Comparison of ENCODE assay signal across 11 cellular contexts in genomic region chr2:109609352-109610024, GRCh38. TPM values are rescaled to one million over a fixed set of nuclear protein-coding genes. Genes with fewer than 3 reads are reported as not detected.
DNase-seq lines count a peak whose midpoint lies in the region; ATAC-seq and TF ChIP-seq lines count a peak whose summit lies in the region.
"Had no signal": no experiment of that assay in that cellular context is flagged by ENCODE, and none has a peak within 500 bp of the region (broad histone marks: within the 10 kb centered on the region; RNA-seq: fewer than 3 reads in every experiment).

No MANE protein-coding gene starts in this region.

- CTCF ChIA-PET in CD8-positive, alpha-beta memory T cell (lab: Charles Lee): no interaction called here

- intact Hi-C loops in spleen (cut with DNase I; ENCODE audit: low total_unique reads): no loop called here

- H2AFZ ChIP-seq in GM23338: no peak overlapping the region

- no peak for TF ChIP-seq CTCF in GM23338 (conservative IDR thresholded peaks at IDR 0.05; ENCODE audit: low read depth in 2 of 2)
- TF ChIP-seq CTCF in RWPE2 (IDR thresholded peaks at IDR 0.05; ENCODE audit: poor library complexity, severe bottlenecking): no peak
- no peak for TF ChIP-seq CTCF in spleen (IDR thresholded peaks at IDR 0.05 in 8 of 11, conservative IDR thresholded peaks at IDR 0.05 in 3 of 11)

- no peak for ATAC-seq in GM23338
- no peak for ATAC-seq in RWPE2 (ENCODE audit: low read depth)
- no peak for ATAC-seq in HG03135 (IDR thresholded peaks at IDR 0.05; ENCODE audit: unreplicated experiment)

- no peaks in the 10 kb centered on the region for H3K9me2 ChIP-seq in GM23338 (ENCODE audit: insufficient read depth)

- H3K27ac Mint-ChIP-seq in GM23338: peak overlapping the region; percentile 83
- H3K27ac Mint-ChIP-seq in CD8-positive, alpha-beta memory T cell: no peak overlapping the region
- H3K27ac Mint-ChIP-seq: T-helper 2 cell treated with Interferon-gamma antibody and Interleukin-4, amounts not matched to agents 5 μg/mL and 100 μg/mL, for 36 hours had no signal

- peaks cover 20% of the 10 kb centered on the region for H4K20me1 ChIP-seq in GM23338 (replicated peaks; ENCODE audit: insufficient read depth)

- H3K9me3 Mint-ChIP-seq in GM23338: peaks cover 2% of the 10 kb centered on the region; the same call in 1 of the 3 replicates
- peaks cover 4 to 18% (median 6%) of the 10 kb centered on the region in 5 donors for H3K9me3 Mint-ChIP-seq in CD8-positive, alpha-beta memory T cell
- H3K9me3 Mint-ChIP-seq: T-helper 2 cell treated with Interferon-gamma antibody and Interleukin-4, amounts not matched to agents 5 μg/mL and 100 μg/mL, for 36 hours had no signal

- WGBS in spleen, 5 donors: 23 to 32% (median 23%) methylated on average over 8 of the region's 8 CpGs

- peaks cover 25% of the 10 kb centered on the region for H3K4me1 ChIP-seq in GM23338 (ENCODE audit: insufficient read depth)
- H3K4me1 ChIP-seq in RWPE2 (ENCODE audit: insufficient read depth, poor library complexity, severe bottlenecking): peaks cover 58% of the 10 kb centered on the region
- H3K4me1 ChIP-seq in spleen: peaks cover 5 to 44% (median 18%) of the 10 kb centered on the region in 6 donors
- H3K4me1 ChIP-seq in CD8-positive, alpha-beta memory T cell (ENCODE audit: insufficient read depth, low read length): no peaks in the 10 kb centered on the region

- peaks cover 33% of the 10 kb centered on the region for H3K4me1 Mint-ChIP-seq in GM23338
- H3K4me1 Mint-ChIP-seq in CD8-positive, alpha-beta memory T cell: peaks cover 8 to 12% (median 8%) of the 10 kb centered on the region in 3 donors

- DNase-seq in GM23338 (ENCODE audit: low spot score): peak; percentile 27
- no peak for DNase-seq in RWPE2 (ENCODE audit: low spot score)
- DNase-seq in fibroblast of peridontal ligament (ENCODE audit: extremely low read depth): peak; percentile 54
- no peak for DNase-seq in spleen
- DNase-seq in CD8-positive, alpha-beta memory T cell: no peak
- DNase-seq in nucleus accumbens (lab: John Stamatoyannopoulos, UW): no peak
- DNase-seq: amniotic stem cell, NCI-H1694 treated with DMSO at 0.1 percent for 48 hours had no signal

- H3K9me3 ChIP-seq in RWPE2 (ENCODE audit: severe bottlenecking) (no peaks in the 10 kb centered on the region), spleen (peaks cover 0 to 8% (median 0%) of the 10 kb centered on the region in 8 donors)
- H3K9me3 ChIP-seq in CD8-positive, alpha-beta memory T cell (ENCODE audit: low read length): no peaks in the 10 kb centered on the region

- no peak overlapping the region for H3K27ac ChIP-seq in GM23338 (ENCODE audit: low read depth)
- peak overlapping the region; percentile 91 for H3K27ac ChIP-seq in RWPE2 (ENCODE audit: poor library complexity, severe bottlenecking)
- H3K27ac ChIP-seq in spleen: peak overlapping the region in 5 of 8 donors; percentile 34 to 57 (median 38)
- H3K27ac ChIP-seq in CD8-positive, alpha-beta memory T cell (ENCODE audit: low read depth, low read length): no peak overlapping the region

- H3K4me3 ChIP-seq in GM23338: no peak overlapping the region
- H3K4me3 ChIP-seq in RWPE2 (ENCODE audit: severe bottlenecking): peak overlapping the region; percentile 3
- peak overlapping the region in 2 of 8 donors; percentile 6 to 34 for H3K4me3 ChIP-seq in spleen
- H3K4me3 ChIP-seq in CD8-positive, alpha-beta memory T cell (ENCODE audit: low read length): no peak overlapping the region
- H3K4me3 ChIP-seq: lung had no signal

- POLR2A ChIA-PET in CD8-positive, alpha-beta memory T cell (lab: Charles Lee): no interaction called here

- H3K27me3 ChIP-seq in GM23338 (ENCODE audit: insufficient read depth) (no peaks in the 10 kb centered on the region), RWPE2 (ENCODE audit: insufficient read depth, poor library complexity, severe bottlenecking) (no peaks in the 10 kb centered on the region), spleen (replicated peaks in 1 of 7) (peaks cover 0 to 69% (median 12%) of the 10 kb centered on the region in 7 donors)
- H3K27me3 ChIP-seq in CD8-positive, alpha-beta memory T cell (ENCODE audit: insufficient read depth, low read length, poor library complexity, severe bottlenecking): peaks cover 12% of the 10 kb centered on the region

- H3K79me2 ChIP-seq in GM23338 (replicated peaks; ENCODE audit: insufficient read depth): peaks cover 87% of the 10 kb centered on the region

- H3K27me3 Mint-ChIP-seq in GM23338 (ENCODE audit: insufficient read depth, low read depth, poor library complexity): peaks cover 11% of the 10 kb centered on the region
- peaks cover 49 to 74% of the 10 kb centered on the region in 2 donors for H3K27me3 Mint-ChIP-seq in CD8-positive, alpha-beta memory T cell

- TF ChIP-seq POLR2A in spleen (IDR thresholded peaks at IDR 0.05): no peak

- peaks cover 6% of the 10 kb centered on the region; the same call in 2 of the 3 replicates for H3K36me3 Mint-ChIP-seq in GM23338 (ENCODE audit: low read depth)
- no peaks in the 10 kb centered on the region for H3K36me3 Mint-ChIP-seq in CD8-positive, alpha-beta memory T cell

- H3K36me3 ChIP-seq in GM23338 (ENCODE audit: insufficient read depth) (no peaks in the 10 kb centered on the region), RWPE2 (ENCODE audit: low read depth) (no peaks in the 10 kb centered on the region), spleen (no peaks in the 10 kb centered on the region)
- H3K36me3 ChIP-seq in CD8-positive, alpha-beta memory T cell (ENCODE audit: insufficient read depth, low read length): no peaks in the 10 kb centered on the region

- H3F3A ChIP-seq in GM23338 (replicated peaks; ENCODE audit: low read depth): no peaks in the 10 kb centered on the region

- H3K4me3 Mint-ChIP-seq in GM23338: peak overlapping the region; percentile 3; the same call in 1 of the 3 replicates
- H3K4me3 Mint-ChIP-seq in CD8-positive, alpha-beta memory T cell: no peak overlapping the region
- H3K4me3 Mint-ChIP-seq: T-helper 2 cell treated with Interferon-gamma antibody and Interleukin-4, amounts not matched to agents 5 μg/mL and 100 μg/mL, for 36 hours had no signal

- H3K4me2 ChIP-seq in GM23338: peak overlapping the region; percentile 2; the same call in 1 of the 2 replicates

TF ChIP-seq in GM23338, 12 proteins besides CTCF, POLR2A, EP300 and RAD21:
- no peak for TF ChIP-seq CREB1 (CRISPR knock-in tag; IDR thresholded peaks at IDR 0.05; ENCODE audit: low read depth)
- no peak for TF ChIP-seq ZNF114 (CRISPR knock-in tag; IDR thresholded peaks at IDR 0.05)
- TF ChIP-seq ZNF331 (CRISPR knock-in tag; IDR thresholded peaks at IDR 0.05; ENCODE audit: low read depth): no peak
- TF ChIP-seq EZH2phosphoT487 (IDR thresholded peaks at IDR 0.05; ENCODE audit: unreplicated experiment): no peak
- TF ChIP-seq EZH2 (IDR thresholded peaks at IDR 0.05; ENCODE audit: low read depth, unreplicated experiment): no peak

RNA-seq across cellular contexts. Expression of gene SEPTIN10, which starts 4.3 kb away (rescaled TPM):
- total RNA-seq in GM23338 (2014; rRNA removed; shearing (Covaris generic)): 84.5 and 85.1 TPM in 2 replicates
- polyA plus RNA-seq in GM23338 (2016; fragmentation: Nextera tagmentation; extraction: Ambion mirVana) (47.7 and 52.3 TPM in 2 replicates), spleen (10 to 100 TPM; 14.7 to 26.8 (median 19.1) TPM)
- total RNA-seq in spleen: 10 to 100 TPM; 44.1 to 95.3 (median 66.3) TPM
- total RNA-seq in CD8-positive, alpha-beta memory T cell: under 1 TPM; 0.31 to 0.69 TPM
- polyA plus RNA-seq in CD8-positive, alpha-beta memory T cell: 1.2 TPM

RNA-seq across cellular contexts. Expression of gene SOWAHC, which starts 4.7 kb away (rescaled TPM):
- 26.3 and 27.5 TPM in 2 replicates for total RNA-seq in GM23338 (2014; rRNA removed; shearing (Covaris generic))
- polyA plus RNA-seq in GM23338 (2016; fragmentation: Nextera tagmentation; extraction: Ambion mirVana) (7.0 and 7.4 TPM in 2 replicates), spleen (1 to 10 TPM; 1.6 to 2.7 (median 1.8) TPM)
- 1 to 10 TPM; 6.1 to 9.9 (median 7.3) TPM for total RNA-seq in spleen
- under 1 TPM; 0.11 to 0.15 TPM for total RNA-seq in CD8-positive, alpha-beta memory T cell
- 0.40 TPM for polyA plus RNA-seq in CD8-positive, alpha-beta memory T cell

Comparison
In these comparisons a context has a peak if more than half of its experiments do, and no peak if none do; other contexts are left out.
1. DNase-seq: peak in GM23338 (single experiment) and fibroblast of peridontal ligament (single experiment); none in RWPE2 (single experiment), spleen (single experiment), CD8-positive, alpha-beta memory T cell (0 of 5) and nucleus accumbens (0 of 56).
2. H3K27ac ChIP-seq: peak in RWPE2 (single experiment) and spleen (5 of 8); none in GM23338 (single experiment) and CD8-positive, alpha-beta memory T cell (single experiment).
3. RNA of gene SEPTIN10, which starts 4.3 kb away (total RNA-seq): 84.5 to 85.1 TPM in GM23338 and 44.1 to 95.3 TPM in spleen; 0.31 to 0.69 TPM in CD8-positive, alpha-beta memory T cell; every median in the first group is over 10 times any median in the second.
4. RNA of gene SOWAHC, which starts 4.7 kb away (total RNA-seq): 26.3 to 27.5 TPM in GM23338 and 6.1 to 9.9 TPM in spleen; 0.11 to 0.15 TPM in CD8-positive, alpha-beta memory T cell; every median in the first group is over 4 times any median in the second.